9 cellular contexts compared by ENCODE assay signal in genomic region chr18:14721569-14721968, GRCh38. TPM values are rescaled to one million over a fixed set of nuclear protein-coding genes. Genes with fewer than 3 reads are reported as not detected.
"Had no signal": no experiment of that assay in that cellular context is flagged by ENCODE, and none has a peak within 500 bp of the region (broad histone marks: within the 10 kb centered on the region; RNA-seq: fewer than 3 reads in every experiment).

No MANE protein-coding gene starts in this region.

RNA-seq across cellular contexts. Expression of gene ANKRD30B, which starts 26.4 kb away (rescaled TPM):
- total RNA-seq: suprapubic skin, temporal lobe, thoracic aorta, upper lobe of left lung, upper lobe of right lung, ureter, urinary bladder, uterus, vagina had no signal
- polyA plus RNA-seq: urinary bladder had no signal
